Comparison of ENCODE assay signal across 15 cellular contexts in the genomic region with DNA sequence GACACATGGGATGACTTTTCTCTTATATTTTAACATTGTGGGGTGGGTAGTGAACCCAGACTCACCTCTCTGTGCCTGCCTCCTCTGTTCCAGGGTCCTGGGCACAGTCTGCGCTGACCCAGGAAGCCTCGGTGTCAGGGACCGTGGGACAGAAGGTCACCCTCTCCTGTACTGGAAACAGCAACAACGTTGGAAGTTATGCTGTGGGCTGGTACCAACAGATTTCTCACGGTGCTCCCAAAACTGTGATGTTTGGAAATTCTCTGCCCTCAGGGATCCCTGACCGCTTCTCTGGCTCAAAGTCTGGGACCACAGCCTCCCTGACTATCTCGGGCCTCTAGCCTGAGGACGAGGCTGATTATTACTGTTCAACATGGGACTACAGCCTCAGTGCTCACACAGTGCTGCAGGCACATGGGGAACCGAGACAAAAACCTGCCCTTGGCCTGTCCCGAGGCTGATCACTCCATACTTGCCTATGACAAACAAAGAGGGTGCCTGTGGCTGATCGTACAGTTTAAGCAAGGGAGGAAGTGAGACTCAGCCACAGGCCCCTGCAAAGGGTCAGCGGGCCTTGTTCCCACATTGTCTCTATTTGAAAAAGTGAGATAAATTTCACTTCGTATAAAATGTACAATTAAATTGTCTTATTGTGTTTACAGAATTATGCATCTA. TPM values are rescaled to one million over a fixed set of nuclear protein-coding genes. Genes with fewer than 3 reads are reported as not detected.
A peak's percentile ranks its signal among the peaks of the same experiment; 100 is the strongest.
DNase-seq lines count a peak whose midpoint lies in the region; ATAC-seq and TF ChIP-seq lines count a peak whose summit lies in the region.
"Had no signal": no experiment of that assay in that cellular context is flagged by ENCODE, and none has a peak within 500 bp of the region (broad histone marks: within the 10 kb centered on the region; RNA-seq: fewer than 3 reads in every experiment).

No MANE protein-coding gene starts in this region.

- H3K36me3 ChIP-seq in esophagus muscularis mucosa = no peaks in the 10 kb centered on the region

- peak overlapping the region; percentile 43 to 95 (median 91) for H3K27ac Mint-ChIP-seq in IgD-negative memory B cell
- H3K27ac Mint-ChIP-seq in natural killer cell treated with Interleukin-12 subunit alpha and Interleukin-12 subunit beta and Interleukin-15 and Interleukin-18, amount 100 ng/mL, for 72 hours = no peak overlapping the region
- no peak overlapping the region for H3K27ac Mint-ChIP-seq in activated naive CD4-positive, alpha-beta T cell treated with anti-CD3 and anti-CD28 coated beads, Interleukin-2, amount 50 U/mL, for 72 hours
- H3K27ac Mint-ChIP-seq: activated T-helper 1 cell treated with anti-CD3 and anti-CD28 coated beads, Interleukin-12 subunit alpha, Interleukin-12 subunit beta, Interleukin-2, Interleukin-4 antibody, amounts not matched to agents 30 ng/mL and 10 ng/mL and 1 ng/mL, durations not matched to agents 14 hours and 24 hours and 36 hours had no signal

- H3K27ac ChIP-seq in esophagus muscularis mucosa (replicated peaks in 1 of 4) = no peak overlapping the region
- H3K27ac ChIP-seq: body of pancreas had no signal

- no peak for TF ChIP-seq POLR2A in esophagus muscularis mucosa (IDR thresholded peaks at IDR 0.05; ENCODE audit: low read depth)

- intact Hi-C loops in esophagus muscularis mucosa (cut with DNase I) = no loop called here

- no peaks in the 10 kb centered on the region for H3K9me3 ChIP-seq in esophagus muscularis mucosa

- H3K36me3 Mint-ChIP-seq in IgD-negative memory B cell = peaks cover 2% of the 10 kb centered on the region
- H3K36me3 Mint-ChIP-seq in natural killer cell treated with Interleukin-12 subunit alpha and Interleukin-12 subunit beta and Interleukin-15 and Interleukin-18, amount 100 ng/mL, for 72 hours = no peaks in the 10 kb centered on the region
- H3K36me3 Mint-ChIP-seq in activated naive CD4-positive, alpha-beta T cell treated with anti-CD3 and anti-CD28 coated beads, Interleukin-2, amount 50 U/mL, for 72 hours = no peaks in the 10 kb centered on the region

- H3K4me3 Mint-ChIP-seq in IgD-negative memory B cell = peak overlapping the region; percentile 69 to 88 (median 87)
- no peak overlapping the region for H3K4me3 Mint-ChIP-seq in natural killer cell treated with Interleukin-12 subunit alpha and Interleukin-12 subunit beta and Interleukin-15 and Interleukin-18, amount 100 ng/mL, for 72 hours
- H3K4me3 Mint-ChIP-seq: activated T-helper 1 cell treated with anti-CD3 and anti-CD28 coated beads, Interleukin-12 subunit alpha, Interleukin-12 subunit beta, Interleukin-2, Interleukin-4 antibody, amounts not matched to agents 30 ng/mL and 10 ng/mL and 1 ng/mL, durations not matched to agents 14 hours and 24 hours and 36 hours had no signal

- DNase-seq in GM12864 (ENCODE audit: low read depth) (no peak), esophagus muscularis mucosa (ENCODE audit: extremely low spot score) (peak; percentile 75), foreskin fibroblast (no peak)
- DNase-seq in natural killer cell treated with Interleukin-12 subunit alpha and Interleukin-12 subunit beta and Interleukin-15 and Interleukin-18, amount 100 ng/mL, for 72 hours (ENCODE audit: low spot score) = no peak
- no peak for DNase-seq in activated naive CD4-positive, alpha-beta T cell treated with anti-CD3 and anti-CD28 coated beads, Interleukin-2, amount 50 U/mL, for 72 hours (ENCODE audit: low spot score in 2 of 2)
- DNase-seq: body of pancreas, left cardiac atrium, NCI-H1436 treated with DMSO at 0.1 percent for 48 hours, NCI-H526 treated with DMSO at 0.1 percent for 48 hours, small intestine had no signal

- TF ChIP-seq EP300 in esophagus muscularis mucosa (IDR thresholded peaks at IDR 0.05) = no peak

- no peaks in the 10 kb centered on the region for H3K27me3 Mint-ChIP-seq in IgD-negative memory B cell
- H3K27me3 Mint-ChIP-seq in natural killer cell treated with Interleukin-12 subunit alpha and Interleukin-12 subunit beta and Interleukin-15 and Interleukin-18, amount 100 ng/mL, for 72 hours = peaks cover 0 to 4% of the 10 kb centered on the region in 2 donors

- 78% methylated on average over 13 of the region's 13 CpGs for WGBS in esophagus muscularis mucosa

- H3K4me1 ChIP-seq in esophagus muscularis mucosa = peaks cover 0 to 14% (median 2%) of the 10 kb centered on the region in 4 donors
- H3K4me1 ChIP-seq: body of pancreas had no signal

- H3K4me3 ChIP-seq in GM12864 (ENCODE audit: low read depth, low read length) (peak overlapping the region; percentile 5; the same call in 1 of the 2 replicates), esophagus muscularis mucosa (no peak overlapping the region), foreskin fibroblast (ENCODE audit: low read depth in 1 of 2, low read length in 2 of 2) (no peak overlapping the region)
- H3K4me3 ChIP-seq: body of pancreas had no signal

- no peaks in the 10 kb centered on the region for H3K9me3 Mint-ChIP-seq in IgD-negative memory B cell
- H3K9me3 Mint-ChIP-seq in natural killer cell treated with Interleukin-12 subunit alpha and Interleukin-12 subunit beta and Interleukin-15 and Interleukin-18, amount 100 ng/mL, for 72 hours = no peaks in the 10 kb centered on the region
- H3K9me3 Mint-ChIP-seq in activated naive CD4-positive, alpha-beta T cell treated with anti-CD3 and anti-CD28 coated beads, Interleukin-2, amount 50 U/mL, for 72 hours = no peaks in the 10 kb centered on the region
- H3K9me3 Mint-ChIP-seq: activated T-helper 1 cell treated with anti-CD3 and anti-CD28 coated beads, Interleukin-12 subunit alpha, Interleukin-12 subunit beta, Interleukin-2, Interleukin-4 antibody, amounts not matched to agents 30 ng/mL and 10 ng/mL and 1 ng/mL, durations not matched to agents 14 hours and 24 hours and 36 hours had no signal

- no peak for TF ChIP-seq CTCF in GM12864 (IDR thresholded peaks at IDR 0.05; ENCODE audit: low read depth, low read length, missing control alignments)
- no peak for TF ChIP-seq CTCF in esophagus muscularis mucosa (IDR thresholded peaks at IDR 0.05)
- TF ChIP-seq CTCF in foreskin fibroblast (IDR thresholded peaks at IDR 0.05; ENCODE audit: low read depth, low read length) = no peak

- ATAC-seq in GM21447 (IDR thresholded peaks at IDR 0.05; ENCODE audit: unreplicated experiment) (peak; percentile 48), GM19395 (IDR thresholded peaks at IDR 0.05; ENCODE audit: unreplicated experiment) (no peak)
- ATAC-seq in natural killer cell treated with Interleukin-12 subunit alpha and Interleukin-12 subunit beta and Interleukin-15 and Interleukin-18, amount 100 ng/mL, for 72 hours = no peak
- ATAC-seq in activated naive CD4-positive, alpha-beta T cell treated with anti-CD3 and anti-CD28 coated beads, Interleukin-2, amount 50 U/mL, for 72 hours = no peak
- ATAC-seq: body of pancreas, left cardiac atrium, SK-N-SH treated with all-trans-retinoic acid at 6 μM for 48 hours had no signal

- peaks cover 37 to 60% (median 49%) of the 10 kb centered on the region in 3 donors for H3K4me1 Mint-ChIP-seq in IgD-negative memory B cell
- H3K4me1 Mint-ChIP-seq in natural killer cell treated with Interleukin-12 subunit alpha and Interleukin-12 subunit beta and Interleukin-15 and Interleukin-18, amount 100 ng/mL, for 72 hours (ENCODE audit: low read depth in 2 of 2) = peaks cover 0 to 3% of the 10 kb centered on the region in 2 donors

- peaks cover 0 to 4% (median 0%) of the 10 kb centered on the region in 4 donors for H3K27me3 ChIP-seq in esophagus muscularis mucosa
- H3K27me3 ChIP-seq: body of pancreas had no signal

RNA-seq across cellular contexts. Expression of a gene that starts 43.7 kb away (rescaled TPM):
- polyA plus RNA-seq in IgD-negative memory B cell = 22.7 TPM
- total RNA-seq in esophagus muscularis mucosa = 10 to 100 TPM; 12.3 to 27.5 (median 20.4) TPM
- total RNA-seq in natural killer cell treated with Interleukin-12 subunit alpha and Interleukin-12 subunit beta and Interleukin-15 and Interleukin-18, amount 100 ng/mL, for 72 hours = 10 to 100 TPM; 45.3 to 83.5 TPM
- 10 to 100 TPM; 41.4 to 42.7 TPM for total RNA-seq in activated naive CD4-positive, alpha-beta T cell treated with anti-CD3 and anti-CD28 coated beads, Interleukin-2, amount 50 U/mL, for 72 hours

Comparison
In these comparisons a context has a peak if more than half of its experiments do, and no peak if none do; other contexts are left out.
1. H3K27ac Mint-ChIP-seq: peak in IgD-negative memory B cell (3 of 3); none in natural killer cell treated with Interleukin-12 subunit alpha and Interleukin-12 subunit beta and Interleukin-15 and Interleukin-18, amount 100 ng/mL, for 72 hours (0 of 2) and activated naive CD4-positive, alpha-beta T cell treated with anti-CD3 and anti-CD28 coated beads, Interleukin-2, amount 50 U/mL, for 72 hours (0 of 2).